Comparison of ENCODE assay signal across 9 cellular contexts in genomic region chr1:221902961-221903360, GRCh38.
"Had no signal": no experiment of that assay in that cellular context is flagged by ENCODE, and none has a peak within 500 bp of the region (broad histone marks: within the 10 kb centered on the region; RNA-seq: fewer than 3 reads in every experiment).

No MANE protein-coding gene starts in this region.

- ATAC-seq: HCT116, HepG2 had no signal

- DNase-seq: GOT3, H7, HFFc6, KBM-7 had no signal

- H3K27ac Mint-ChIP-seq: HFFc6 had no signal

- H3K4me3 Mint-ChIP-seq: HFFc6, IgD-negative memory B cell had no signal

- H3K36me3 ChIP-seq: HAP-1 had no signal

- H3K9me3 ChIP-seq: HAP-1 had no signal

- H3K27me3 Mint-ChIP-seq: IgD-negative memory B cell had no signal

- H3K27ac ChIP-seq: HL-60 had no signal

- H3K4me1 Mint-ChIP-seq: IgD-negative memory B cell had no signal

- H3K4me1 ChIP-seq: HAP-1 had no signal

- H3K4me3 ChIP-seq: HAP-1 had no signal

- H3K9me3 Mint-ChIP-seq: HFFc6, IgD-negative memory B cell had no signal
